ENCODE assay signal across 12 cellular contexts in genomic region chr15:95684693-95685115, GRCh38.
A peak's percentile ranks its signal among the peaks of the same experiment; 100 is the strongest.
DNase-seq lines count a peak whose midpoint lies in the region; ATAC-seq, FAIRE-seq and TF ChIP-seq lines count a peak whose summit lies in the region.
"Had no signal": no experiment of that assay in that cellular context is flagged by ENCODE, and none has a peak within 500 bp of the region (broad histone marks: within the 10 kb centered on the region; RNA-seq: fewer than 3 reads in every experiment).

No MANE protein-coding gene starts in this region.

- no peak for TF ChIP-seq CTCF in mammary epithelial cell (conservative IDR thresholded peaks at IDR 0.05 in 1 of 2, IDR thresholded peaks at IDR 0.05 in 1 of 2; ENCODE audit: extremely low read depth in 1 of 2, insufficient read depth in 1 of 2, low read depth in 1 of 2, low read length in 2 of 2)

- H2AFZ ChIP-seq in mammary epithelial cell (ENCODE audit: low read depth, low read length), result peak overlapping the region; percentile 47

- in situ Hi-C loops in mammary epithelial cell (cut with MboI; ENCODE audit: low sequenced_read_pairs in 2 of 2), result loop anchor here in 1 of 2 donors (25.0 kb wide), 1 partner anchor 653 kb away; the partner anchor contains the start of gene NR2F2

- CTCF ChIA-PET in mammary epithelial cell (lab: Charles Lee; ENCODE audit: low non-redundant PET), result no interaction called here

- peaks cover 10% of the 10 kb centered on the region for H3K4me1 ChIP-seq in mammary epithelial cell (ENCODE audit: insufficient read depth, low read length)

- no TSS peak for BruUV-seq in mammary epithelial cell (replicated peaks; lab: Mats Ljungman, UMichigan)

- no peak overlapping the region for H3K4me3 ChIP-seq in mammary epithelial cell (replicated peaks in 1 of 3; ENCODE audit: insufficient read depth in 1 of 3, low read depth in 2 of 3, low read length in 3 of 3)
- H3K4me3 ChIP-seq: BLaER1 treated with 17β-estradiol and CSF1 and Interleukin-3, amounts not matched to agents 10 nM and 100 nM; GM12878 had no signal

- FAIRE-seq in HTR-8/SVneo (lab: Jason Lieb, UNC), result no peak
- FAIRE-seq: GM12878 had no signal

- no peaks in the 10 kb centered on the region for H3K36me3 ChIP-seq in mammary epithelial cell (ENCODE audit: insufficient read depth, low read length)
- H3K36me3 ChIP-seq: BLaER1 treated with 17β-estradiol and CSF1 and Interleukin-3, amounts not matched to agents 10 nM and 100 nM had no signal

- DNase-seq in AG08395 (ENCODE audit: low spot score) (peak; percentile 59), HTR-8/SVneo (ENCODE audit: insufficient read length, low spot score) (peak; percentile 45), mammary epithelial cell (peak; percentile 87), kidney tubule cell (ENCODE audit: low spot score) (peak; percentile 91), DMS 273 (lab: John Stamatoyannopoulos, UW; ENCODE audit: unreplicated experiment) (no peak)
- DNase-seq: glutamatergic neuron, NCI-H526 had no signal

- no peak overlapping the region for H3K9ac ChIP-seq in mammary epithelial cell (ENCODE audit: insufficient read depth, low read length)
- H3K9ac ChIP-seq: BLaER1 treated with 17β-estradiol and CSF1 and Interleukin-3, amounts not matched to agents 10 nM and 100 nM had no signal

- no peaks in the 10 kb centered on the region for H3K27me3 ChIP-seq in mammary epithelial cell (ENCODE audit: insufficient read depth, low read length)
- H3K27me3 ChIP-seq: BLaER1 treated with 17β-estradiol and CSF1 and Interleukin-3, amounts not matched to agents 10 nM and 100 nM had no signal

- intact Hi-C loops in mammary epithelial cell (cut with micrococcal nuclease), result loop anchor here (10.0 kb wide), 2 partner anchors 130 to 640 kb away; no protein-coding TSS in a partner anchor

- dilution Hi-C loops in mammary epithelial cell (cut with HindIII; ENCODE audit: low sequenced_read_pairs), result no loop called here

- 0% methylated on average over 1 of the region's 1 CpG for WGBS in mammary epithelial cell (ENCODE audit: low coverage, missing lambda C conversion rate)

- H3K27ac ChIP-seq in mammary epithelial cell (ENCODE audit: insufficient read depth, low read depth, low read length), result peak overlapping the region; percentile 88
- H3K27ac ChIP-seq: BLaER1 treated with 17β-estradiol and CSF1 and Interleukin-3, amounts not matched to agents 10 nM and 100 nM had no signal

- peak overlapping the region; percentile 46 for H3K4me2 ChIP-seq in mammary epithelial cell (ENCODE audit: insufficient read depth, low read depth, low read length)
- H3K4me2 ChIP-seq: BLaER1 treated with 17β-estradiol and CSF1 and Interleukin-3, amounts not matched to agents 10 nM and 100 nM had no signal

- H3K9me3 ChIP-seq in mammary epithelial cell (replicated peaks; ENCODE audit: insufficient read depth, low read length), result peaks cover 3% of the 10 kb centered on the region
- H3K9me3 ChIP-seq: BLaER1 treated with 17β-estradiol and CSF1 and Interleukin-3, amounts not matched to agents 10 nM and 100 nM had no signal

- no peaks in the 10 kb centered on the region for H4K20me1 ChIP-seq in mammary epithelial cell (ENCODE audit: insufficient read depth, low read length)
- H4K20me1 ChIP-seq: BLaER1 treated with 17β-estradiol and CSF1 and Interleukin-3, amounts not matched to agents 10 nM and 100 nM had no signal

- ATAC-seq in GM19351 (IDR thresholded peaks at IDR 0.05; ENCODE audit: unreplicated experiment) (no peak), HG03108 (IDR thresholded peaks at IDR 0.05; ENCODE audit: unreplicated experiment) (no peak), GM21825 (IDR thresholded peaks at IDR 0.05; ENCODE audit: unreplicated experiment) (no peak)
- ATAC-seq: GM12878 had no signal

- H3K79me2 ChIP-seq in mammary epithelial cell (ENCODE audit: insufficient read depth, low read length), result no peaks in the 10 kb centered on the region
